26 cellular contexts compared by ENCODE assay signal in genomic region chr3:71942432-71942831, GRCh38.
"Had no signal": no experiment of that assay in that cellular context is flagged by ENCODE, and none has a peak within 500 bp of the region (broad histone marks: within the 10 kb centered on the region; RNA-seq: fewer than 3 reads in every experiment).

No MANE protein-coding gene starts in this region.

- H3K36me3 Mint-ChIP-seq: activated CD4-positive, alpha-beta memory T cell treated with anti-CD3 and anti-CD28 coated beads for 36 hours; activated naive CD8-positive, alpha-beta T cell treated with anti-CD3 and anti-CD28 coated beads, Interleukin-2, amount 10 ng/mL, durations not matched to agents 7 days and 5 days; naive B cell; stimulated activated naive B cell treated with anti-CD40 and anti-IgM and Interleukin-4, amounts not matched to agents 10 μg/mL and 1 μg/mL and 100 μg/mL, for 72 hours had no signal

- H3K9me3 ChIP-seq: breast epithelium, colonic mucosa, esophagus muscularis mucosa, gastrocnemius medialis, heart left ventricle, lower lobe of right lung, prostate gland, testis, uterus had no signal

- H3K9me3 Mint-ChIP-seq: activated CD4-positive, alpha-beta memory T cell treated with anti-CD3 and anti-CD28 coated beads for 36 hours; effector memory CD8-positive, alpha-beta T cell; T-helper 2 cell treated with Interferon-gamma antibody and Interleukin-4, amounts not matched to agents 5 μg/mL and 100 μg/mL, for 36 hours had no signal

- ATAC-seq: activated T-cell treated with anti-CD3 and anti-CD28 coated beads, Interleukin-2, amount 50 U/mL, for 72 hours; effector memory CD8-positive, alpha-beta T cell; gastrocnemius medialis; heart left ventricle; left lobe of liver; lower lobe of right lung; stimulated activated naive B cell treated with anti-CD40 and anti-IgM and Interleukin-4, amounts not matched to agents 10 μg/mL and 1 μg/mL and 100 μg/mL, for 72 hours had no signal

- H3K4me3 ChIP-seq: breast epithelium, colonic mucosa, dorsolateral prefrontal cortex, esophagus muscularis mucosa, gastrocnemius medialis, heart left ventricle, lower lobe of right lung, prostate gland, testis, uterus had no signal

- FAIRE-seq: kidney, TTC549 had no signal

- H3K27ac ChIP-seq: breast epithelium, colonic mucosa, dorsolateral prefrontal cortex, esophagus muscularis mucosa, gastrocnemius medialis, heart left ventricle, lower lobe of right lung, prostate gland, testis, uterus had no signal

- H3K4me3 Mint-ChIP-seq: activated CD4-positive, alpha-beta memory T cell treated with anti-CD3 and anti-CD28 coated beads for 36 hours; activated naive CD4-positive, alpha-beta T cell treated with anti-CD3 and anti-CD28 coated beads for 36 hours; activated naive CD8-positive, alpha-beta T cell treated with anti-CD3 and anti-CD28 coated beads, Interleukin-2, amount 10 ng/mL, durations not matched to agents 7 days and 5 days; activated T-cell treated with anti-CD3 and anti-CD28 coated beads, Interleukin-2, amount 50 U/mL, for 72 hours; effector memory CD8-positive, alpha-beta T cell; naive B cell; stimulated activated naive B cell treated with anti-CD40 and anti-IgM and Interleukin-4, amounts not matched to agents 10 μg/mL and 1 μg/mL and 100 μg/mL, for 72 hours; T-helper 2 cell treated with Interferon-gamma antibody and Interleukin-4, amounts not matched to agents 5 μg/mL and 100 μg/mL, for 36 hours had no signal

- H3K27ac Mint-ChIP-seq: activated CD4-positive, alpha-beta memory T cell treated with anti-CD3 and anti-CD28 coated beads for 36 hours; activated naive CD4-positive, alpha-beta T cell treated with anti-CD3 and anti-CD28 coated beads for 36 hours; activated naive CD8-positive, alpha-beta T cell treated with anti-CD3 and anti-CD28 coated beads, Interleukin-2, amount 10 ng/mL, durations not matched to agents 7 days and 5 days; activated T-cell treated with anti-CD3 and anti-CD28 coated beads, Interleukin-2, amount 50 U/mL, for 72 hours; effector memory CD8-positive, alpha-beta T cell; naive B cell; stimulated activated naive B cell treated with anti-CD40 and anti-IgM and Interleukin-4, amounts not matched to agents 10 μg/mL and 1 μg/mL and 100 μg/mL, for 72 hours; T-helper 2 cell treated with Interferon-gamma antibody and Interleukin-4, amounts not matched to agents 5 μg/mL and 100 μg/mL, for 36 hours had no signal

- DNase-seq: activated CD4-positive, alpha-beta memory T cell treated with anti-CD3 and anti-CD28 coated beads for 36 hours; activated effector memory CD4-positive, alpha-beta T cell treated with Interleukin-2 at 50 U/mL for 16 hours; activated naive CD4-positive, alpha-beta T cell treated with anti-CD3 and anti-CD28 coated beads for 36 hours; activated naive CD8-positive, alpha-beta T cell treated with anti-CD3 and anti-CD28 coated beads, Interleukin-2, amount 10 ng/mL, durations not matched to agents 7 days and 5 days; activated T-cell treated with anti-CD3 and anti-CD28 coated beads, Interleukin-2, amount 50 U/mL, for 72 hours; amniotic stem cell; colonic mucosa; dorsolateral prefrontal cortex; effector memory CD8-positive, alpha-beta T cell; gastrocnemius medialis; heart left ventricle; kidney; lower lobe of right lung; naive B cell; stimulated activated CD4-positive, alpha-beta T cell treated with anti-CD3 and anti-CD28 coated beads, Interleukin-2, amount 100 ng/mL, for 48 hours; stimulated activated CD8-positive, alpha-beta memory T cell treated with anti-CD3 and anti-CD28 coated beads, Interleukin-4, amount 100 ng/mL, for 48 hours; stimulated activated naive B cell treated with anti-CD40 and anti-IgM and Interleukin-4, amounts not matched to agents 10 μg/mL and 1 μg/mL and 100 μg/mL, for 72 hours; testis; trophoblast cell; uterus had no signal

- H3K4me1 ChIP-seq: breast epithelium, colonic mucosa, esophagus muscularis mucosa, gastrocnemius medialis, lower lobe of right lung, prostate gland, testis, uterus had no signal

- H3K36me3 ChIP-seq: breast epithelium, colonic mucosa, esophagus muscularis mucosa, gastrocnemius medialis, heart left ventricle, lower lobe of right lung, prostate gland, uterus had no signal

- H3K27me3 ChIP-seq: breast epithelium, colonic mucosa, esophagus muscularis mucosa, gastrocnemius medialis, testis, uterus had no signal

- H3K4me1 Mint-ChIP-seq: activated naive CD8-positive, alpha-beta T cell treated with anti-CD3 and anti-CD28 coated beads, Interleukin-2, amount 10 ng/mL, durations not matched to agents 7 days and 5 days had no signal
